8 cellular contexts compared by ENCODE assay signal in genomic region chr2:43676322-43677050, GRCh38. TPM values are rescaled to one million over a fixed set of nuclear protein-coding genes. Genes with fewer than 3 reads are reported as not detected.
DNase-seq lines count a peak whose midpoint lies in the region; ATAC-seq and TF ChIP-seq lines count a peak whose summit lies in the region.

TSS of gene C1GALT1C1L (minus strand) at chr2:43676429. CDS start at chr2:43676322, 107 bp downstream.

- H3K4me1 ChIP-seq in left lung: no peaks in the 10 kb centered on the region

- H3K27me3 ChIP-seq in left lung: peaks cover 0 to 12% of the 10 kb centered on the region in 2 donors

- H3K4me3 Mint-ChIP-seq in activated CD4-positive, alpha-beta T cell treated with anti-CD3 and anti-CD28 coated beads, Interleukin-2, amount 10 ng/mL, durations not matched to agents 24 days and 14 days: peak within 1 kb of the TSS; percentile 71
- H3K4me3 Mint-ChIP-seq in chondrocyte (ENCODE audit: unreplicated experiment): peak within 1 kb of the TSS; percentile 41

- H3K4me3 ChIP-seq in SK-N-MC (peak within 1 kb of the TSS; percentile 61), left lung (peak within 1 kb of the TSS; percentile 19 to 41)

- H3K27ac ChIP-seq in SK-N-MC (no peak within 1 kb of the TSS), left lung (no peak within 1 kb of the TSS)

- no peak within 1 kb of the TSS for H3K27ac Mint-ChIP-seq in activated CD4-positive, alpha-beta T cell treated with anti-CD3 and anti-CD28 coated beads, Interleukin-2, amount 10 ng/mL, durations not matched to agents 24 days and 14 days
- no peak within 1 kb of the TSS for H3K27ac Mint-ChIP-seq in chondrocyte (ENCODE audit: unreplicated experiment)

- H3K27me3 Mint-ChIP-seq in activated CD4-positive, alpha-beta T cell treated with anti-CD3 and anti-CD28 coated beads, Interleukin-2, amount 10 ng/mL, durations not matched to agents 24 days and 14 days: peaks cover 22% of the 10 kb centered on the region
- no peaks in the 10 kb centered on the region for H3K27me3 Mint-ChIP-seq in chondrocyte (ENCODE audit: low read depth)

- no peak for TF ChIP-seq CTCF in chondrocyte (IDR thresholded peaks at IDR 0.05)
- TF ChIP-seq CTCF in left lung (IDR thresholded peaks at IDR 0.05): no peak

- no peak within 1 kb of the TSS for H3K9ac ChIP-seq in SK-N-MC (ENCODE audit: insufficient read length)

- H3K9me3 ChIP-seq in SK-N-MC (ENCODE audit: low read depth, low read length): no peaks in the 10 kb centered on the region
- no peaks in the 10 kb centered on the region for H3K9me3 ChIP-seq in left lung

- H3K36me3 ChIP-seq in SK-N-MC (ENCODE audit: insufficient read depth, low read length) (no peaks in the 10 kb centered on the region), left lung (no peaks in the 10 kb centered on the region)

- DNase-seq in activated CD4-positive, alpha-beta T cell treated with anti-CD3 and anti-CD28 coated beads, Interleukin-2, amount 10 ng/mL, durations not matched to agents 24 days and 14 days: peak; percentile 64
- DNase-seq in activated CD4-positive, alpha-beta T cell treated with anti-CD3 and anti-CD28 coated beads for 1 hour: no peak
- DNase-seq in SK-N-MC (ENCODE audit: low read depth, low spot score) (no peak), chondrocyte (ENCODE audit: low spot score) (no peak), left lung (peak; percentile 51 to 85), NCI-H345 (lab: John Stamatoyannopoulos, UW) (no peak)
- DNase-seq in stimulated activated CD4-positive, alpha-beta T cell treated with anti-CD3 and anti-CD28 coated beads, Interleukin-4, amount 100 ng/mL, for 4 hours: peak; percentile 7 to 29

- ATAC-seq in left lung (peak; percentile 97), GM18520 (IDR thresholded peaks at IDR 0.05; ENCODE audit: unreplicated experiment) (no peak)

- peaks cover 3% of the 10 kb centered on the region for H3K4me1 Mint-ChIP-seq in activated CD4-positive, alpha-beta T cell treated with anti-CD3 and anti-CD28 coated beads, Interleukin-2, amount 10 ng/mL, durations not matched to agents 24 days and 14 days
- no peaks in the 10 kb centered on the region for H3K4me1 Mint-ChIP-seq in chondrocyte (ENCODE audit: low read depth)

- H3K36me3 Mint-ChIP-seq in activated CD4-positive, alpha-beta T cell treated with anti-CD3 and anti-CD28 coated beads, Interleukin-2, amount 10 ng/mL, durations not matched to agents 24 days and 14 days (ENCODE audit: low read depth): no peaks in the 10 kb centered on the region
- peaks cover 10% of the 10 kb centered on the region for H3K36me3 Mint-ChIP-seq in chondrocyte (ENCODE audit: low read depth)

- intact Hi-C loops in activated CD4-positive, alpha-beta T cell treated with anti-CD3 and anti-CD28 coated beads, Interleukin-2, amount 10 ng/mL, durations not matched to agents 24 days and 14 days (cut with micrococcal nuclease): no loop called here
- intact Hi-C loops in left lung (cut with DNase I): no loop called here

- peaks cover 10% of the 10 kb centered on the region for H3K9me3 Mint-ChIP-seq in activated CD4-positive, alpha-beta T cell treated with anti-CD3 and anti-CD28 coated beads, Interleukin-2, amount 10 ng/mL, durations not matched to agents 24 days and 14 days
- peaks cover 10% of the 10 kb centered on the region for H3K9me3 Mint-ChIP-seq in chondrocyte (ENCODE audit: low read depth)

RNA-seq across cellular contexts. Expression of gene C1GALT1C1L, which starts in this region (rescaled TPM):
- total RNA-seq in activated CD4-positive, alpha-beta T cell treated with anti-CD3 and anti-CD28 coated beads, Interleukin-2, amount 10 ng/mL, durations not matched to agents 24 days and 14 days: not detected in 2 replicates
- total RNA-seq in chondrocyte (not detected in 3 replicates), left lung (under 1 TPM; 0.39 to 0.41 TPM)

Comparison
In these comparisons a context has a peak if more than half of its experiments do, and no peak if none do; other contexts are left out.
1. Peak in DNase-seq in activated CD4-positive, alpha-beta T cell treated with anti-CD3 and anti-CD28 coated beads, Interleukin-2, amount 10 ng/mL, durations not matched to agents 24 days and 14 days; RNA of the gene not detected or under 1 TPM.
2. Peak in DNase-seq, ATAC-seq and H3K4me3 ChIP-seq in left lung; RNA of the gene not detected or under 1 TPM.
3. DNase-seq: peak in stimulated activated CD4-positive, alpha-beta T cell treated with anti-CD3 and anti-CD28 coated beads, Interleukin-4, amount 100 ng/mL, for 4 hours (2 of 2); none in activated CD4-positive, alpha-beta T cell treated with anti-CD3 and anti-CD28 coated beads for 1 hour (single experiment), SK-N-MC (single experiment), chondrocyte (single experiment) and NCI-H345 (single experiment).